Comparison of ENCODE assay signal across 1 cellular context in genomic region chr18:31685097-31686082, GRCh38.
TF ChIP-seq lines count a peak whose summit lies in the region.

No MANE protein-coding gene starts in this region.

TF ChIP-seq in HepG2, 621 proteins besides CTCF, POLR2A, EP300 and RAD21 (continued from another document and continues in another):
- TF ChIP-seq ZNF768 (CRISPR knock-in tag; IDR thresholded peaks at IDR 0.05) (peak; percentile 30; the same call in 1 of the 2 replicates), BRF2 (CRISPR knock-in tag; IDR thresholded peaks at IDR 0.05) (0 out of 2 replicates have a peak, but pooled peaks have one; percentile 30), TFDP1 (CRISPR knock-in tag; IDR thresholded peaks at IDR 0.05; ENCODE audit: borderline replicate concordance) (peak; percentile 64), ZNF121 (CRISPR knock-in tag; IDR thresholded peaks at IDR 0.05) (no peak; the same call in 1 of the 2 replicates), PBX3 (CRISPR knock-in tag; IDR thresholded peaks at IDR 0.05; ENCODE audit: borderline replicate concordance) (no peak), ZFP36 (IDR thresholded peaks at IDR 0.05; ENCODE audit: borderline replicate concordance, low read depth, low read length, partially characterized antibody) (no peak), ZBTB14 (CRISPR knock-in tag; IDR thresholded peaks at IDR 0.05) (peak; percentile 65), PHB2 (IDR thresholded peaks at IDR 0.05; ENCODE audit: partially characterized antibody) (no peak), SPEN (CRISPR knock-in tag; IDR thresholded peaks at IDR 0.05; ENCODE audit: low read depth) (no peak), ZSCAN20 (CRISPR knock-in tag; IDR thresholded peaks at IDR 0.05; ENCODE audit: borderline replicate concordance) (peak; percentile 57; the same call in 1 of the 2 replicates), BORCS8-MEF2B (CRISPR knock-in tag; IDR thresholded peaks at IDR 0.05) (no peak), YEATS4 (CRISPR knock-in tag; IDR thresholded peaks at IDR 0.05; ENCODE audit: borderline replicate concordance) (peak; percentile 60; the same call in 1 of the 2 replicates), ZNF3 (CRISPR knock-in tag; IDR thresholded peaks at IDR 0.05) (no peak), GLI4 (CRISPR knock-in tag; IDR thresholded peaks at IDR 0.05; ENCODE audit: borderline replicate concordance) (no peak), ZGPAT (CRISPR knock-in tag; IDR thresholded peaks at IDR 0.05) (peak; percentile 57; the same call in 1 of the 2 replicates), PRDM10 (CRISPR knock-in tag; IDR thresholded peaks at IDR 0.05; ENCODE audit: low read depth) (no peak), ZNF563 (CRISPR knock-in tag; IDR thresholded peaks at IDR 0.05) (no peak; the same call in 1 of the 2 replicates), ZNF362 (CRISPR knock-in tag; IDR thresholded peaks at IDR 0.05; ENCODE audit: borderline replicate concordance) (no peak), EED (CRISPR knock-in tag; IDR thresholded peaks at IDR 0.05) (no peak), NBN (conservative IDR thresholded peaks at IDR 0.05) (no peak), TOE1 (CRISPR knock-in tag; IDR thresholded peaks at IDR 0.05) (no peak), HINFP (CRISPR knock-in tag; IDR thresholded peaks at IDR 0.05; ENCODE audit: low read depth) (no peak), ZNF180 (CRISPR knock-in tag; IDR thresholded peaks at IDR 0.05; ENCODE audit: borderline replicate concordance, low read depth) (no peak), ZHX2 (IDR thresholded peaks at IDR 0.05; ENCODE audit: low read depth) (no peak), ZHX2 (CRISPR knock-in tag; IDR thresholded peaks at IDR 0.05; ENCODE audit: borderline replicate concordance) (peak; percentile 28; the same call in 1 of the 2 replicates), ZNF574 (CRISPR knock-in tag; IDR thresholded peaks at IDR 0.05) (peak; percentile 84), SOX13 (IDR thresholded peaks at IDR 0.05) (no peak), SOX13 (CRISPR knock-in tag; conservative IDR thresholded peaks at IDR 0.05 in 1 of 2, IDR thresholded peaks at IDR 0.05 in 1 of 2) (no peak), MEIS1 (CRISPR knock-in tag; IDR thresholded peaks at IDR 0.05; ENCODE audit: borderline replicate concordance) (no peak), ZSCAN12 (CRISPR knock-in tag; IDR thresholded peaks at IDR 0.05) (no peak), LBX2 (CRISPR knock-in tag; IDR thresholded peaks at IDR 0.05; ENCODE audit: borderline replicate concordance) (no peak), ZNF451 (CRISPR knock-in tag; IDR thresholded peaks at IDR 0.05) (no peak)
